Comparison of ENCODE assay signal across 1 cellular context in genomic region chr12:101828463-101829196, GRCh38.
TF ChIP-seq lines count a peak whose summit lies in the region.

No MANE protein-coding gene starts in this region.

TF ChIP-seq in HepG2, 621 proteins besides CTCF, POLR2A, EP300 and RAD21:
- no peak for TF ChIP-seq ZNF761 (CRISPR knock-in tag; conservative IDR thresholded peaks at IDR 0.05)
- TF ChIP-seq, protein P1, sequence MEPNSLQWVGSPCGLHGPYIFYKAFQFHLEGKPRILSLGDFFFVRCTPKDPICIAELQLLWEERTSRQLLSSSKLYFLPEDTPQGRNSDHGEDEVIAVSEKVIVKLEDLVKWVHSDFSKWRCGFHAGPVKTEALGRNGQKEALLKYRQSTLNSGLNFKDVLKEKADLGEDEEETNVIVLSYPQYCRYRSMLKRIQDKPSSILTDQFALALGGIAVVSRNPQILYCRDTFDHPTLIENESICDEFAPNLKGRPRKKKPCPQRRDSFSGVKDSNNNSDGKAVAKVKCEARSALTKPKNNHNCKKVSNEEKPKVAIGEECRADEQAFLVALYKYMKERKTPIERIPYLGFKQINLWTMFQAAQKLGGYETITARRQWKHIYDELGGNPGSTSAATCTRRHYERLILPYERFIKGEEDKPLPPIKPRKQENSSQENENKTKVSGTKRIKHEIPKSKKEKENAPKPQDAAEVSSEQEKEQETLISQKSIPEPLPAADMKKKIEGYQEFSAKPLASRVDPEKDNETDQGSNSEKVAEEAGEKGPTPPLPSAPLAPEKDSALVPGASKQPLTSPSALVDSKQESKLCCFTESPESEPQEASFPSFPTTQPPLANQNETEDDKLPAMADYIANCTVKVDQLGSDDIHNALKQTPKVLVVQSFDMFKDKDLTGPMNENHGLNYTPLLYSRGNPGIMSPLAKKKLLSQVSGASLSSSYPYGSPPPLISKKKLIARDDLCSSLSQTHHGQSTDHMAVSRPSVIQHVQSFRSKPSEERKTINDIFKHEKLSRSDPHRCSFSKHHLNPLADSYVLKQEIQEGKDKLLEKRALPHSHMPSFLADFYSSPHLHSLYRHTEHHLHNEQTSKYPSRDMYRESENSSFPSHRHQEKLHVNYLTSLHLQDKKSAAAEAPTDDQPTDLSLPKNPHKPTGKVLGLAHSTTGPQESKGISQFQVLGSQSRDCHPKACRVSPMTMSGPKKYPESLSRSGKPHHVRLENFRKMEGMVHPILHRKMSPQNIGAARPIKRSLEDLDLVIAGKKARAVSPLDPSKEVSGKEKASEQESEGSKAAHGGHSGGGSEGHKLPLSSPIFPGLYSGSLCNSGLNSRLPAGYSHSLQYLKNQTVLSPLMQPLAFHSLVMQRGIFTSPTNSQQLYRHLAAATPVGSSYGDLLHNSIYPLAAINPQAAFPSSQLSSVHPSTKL (CRISPR knock-in tag; IDR thresholded peaks at IDR 0.05): 0 out of 2 replicates have a peak, but pooled peaks have one; percentile 11
- TF ChIP-seq ZZZ3 (CRISPR knock-in tag; IDR thresholded peaks at IDR 0.05; ENCODE audit: borderline replicate concordance): no peak
- no peak for TF ChIP-seq TERF1 (CRISPR knock-in tag; IDR thresholded peaks at IDR 0.05)
- TF ChIP-seq POGZ (CRISPR knock-in tag; IDR thresholded peaks at IDR 0.05): 0 out of 2 replicates have a peak, but pooled peaks have one; percentile 32
- TF ChIP-seq YEATS4 (CRISPR knock-in tag; IDR thresholded peaks at IDR 0.05; ENCODE audit: borderline replicate concordance): no peak
- no peak for TF ChIP-seq IKZF1 (IDR thresholded peaks at IDR 0.05)
- TF ChIP-seq MYC (CRISPR knock-in tag; IDR thresholded peaks at IDR 0.05; ENCODE audit: borderline replicate concordance): no peak
- no peak for TF ChIP-seq ZBTB33 (CRISPR knock-in tag; IDR thresholded peaks at IDR 0.05)
- TF ChIP-seq ZMYM4 (CRISPR knock-in tag; IDR thresholded peaks at IDR 0.05): peak; percentile 73
- TF ChIP-seq ZNF749 (CRISPR knock-in tag; IDR thresholded peaks at IDR 0.05; ENCODE audit: borderline replicate concordance): no peak
- no peak for TF ChIP-seq SATB2 (CRISPR knock-in tag; IDR thresholded peaks at IDR 0.05)
- TF ChIP-seq CEBPG (CRISPR knock-in tag; IDR thresholded peaks at IDR 0.05): peak; percentile 47
- no peak for TF ChIP-seq ZNF83 (CRISPR knock-in tag; IDR thresholded peaks at IDR 0.05; ENCODE audit: borderline replicate concordance)
- no peak for TF ChIP-seq CHCHD3 (CRISPR knock-in tag; IDR thresholded peaks at IDR 0.05)
- 0 out of 2 replicates have a peak, but pooled peaks have one; percentile 29 for TF ChIP-seq ZMYM3 (CRISPR knock-in tag; IDR thresholded peaks at IDR 0.05)
- TF ChIP-seq CEBPB (IDR thresholded peaks at IDR 0.05; ENCODE audit: borderline replicate concordance, low read depth, low read length): peak; percentile 9; the same call in 1 of the 2 replicates
- no peak for TF ChIP-seq KLF16 (CRISPR knock-in tag; IDR thresholded peaks at IDR 0.05)
- no peak for TF ChIP-seq ZNF720 (CRISPR knock-in tag; IDR thresholded peaks at IDR 0.05)
- TF ChIP-seq ZNF460 (CRISPR knock-in tag; IDR thresholded peaks at IDR 0.05; ENCODE audit: borderline replicate concordance): peak; percentile 70; the same call in 1 of the 2 replicates
